ENCODE assay signal across 13 cellular contexts in the genomic region with DNA sequence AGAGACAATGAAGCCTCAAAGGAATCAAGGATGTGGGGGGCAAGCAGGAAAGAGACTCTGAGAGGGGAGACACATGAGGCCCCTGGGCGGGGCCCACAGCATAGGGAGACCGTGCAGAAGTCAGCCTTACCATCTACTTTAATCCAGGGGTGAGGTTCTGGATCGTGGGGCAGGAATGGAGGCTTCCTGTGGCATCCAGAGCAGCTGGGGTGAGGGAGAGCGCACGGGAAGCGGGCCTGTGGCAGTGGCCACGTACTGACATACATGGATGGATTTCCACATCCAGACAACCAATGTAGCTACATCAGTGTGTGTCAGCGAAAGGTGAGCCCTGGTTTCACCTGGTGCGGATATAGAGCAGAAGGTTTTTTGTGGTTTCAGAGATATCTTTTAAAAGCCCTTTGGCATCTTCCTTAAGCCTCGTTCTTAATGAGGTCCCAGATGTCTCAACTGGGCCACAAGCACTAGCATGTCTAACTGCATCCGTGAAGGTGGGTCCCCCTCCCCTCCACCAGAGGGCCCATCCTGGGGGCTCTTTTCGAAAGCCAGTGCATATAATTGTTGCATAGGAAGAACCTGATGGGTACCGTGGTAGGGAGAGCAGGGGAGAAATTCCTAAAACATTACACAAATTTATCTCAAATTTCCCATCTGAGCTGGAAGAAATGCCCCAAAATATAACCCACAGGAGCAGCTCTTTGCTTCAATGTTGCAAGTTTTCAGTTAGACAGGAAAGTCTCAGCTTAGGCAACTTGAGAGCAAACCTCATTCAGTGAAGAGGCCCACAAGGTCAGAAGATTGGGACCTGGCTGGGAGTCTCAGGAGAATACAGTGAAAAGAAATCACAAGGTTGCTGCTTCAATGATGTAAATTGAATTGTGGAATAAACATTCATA.
DNase-seq lines count a peak whose midpoint lies in the region; ATAC-seq, FAIRE-seq and TF ChIP-seq lines count a peak whose summit lies in the region.
"Had no signal": no experiment of that assay in that cellular context is flagged by ENCODE, and none has a peak within 500 bp of the region (broad histone marks: within the 10 kb centered on the region; RNA-seq: fewer than 3 reads in every experiment).

No MANE protein-coding gene starts in this region.

- intact Hi-C loops in K562 (cut with micrococcal nuclease) (no loop called here), dorsolateral prefrontal cortex (cut with DNase I) (no loop called here), upper lobe of right lung (cut with DNase I) (no loop called here)

- TF ChIP-seq CTCF in GM13977 (IDR thresholded peaks at IDR 0.05; ENCODE audit: extremely low read depth, insufficient read depth, missing control alignments) (no peak), K562 (IDR thresholded peaks at IDR 0.05 in 2 of 3, conservative IDR thresholded peaks at IDR 0.05 in 1 of 3; ENCODE audit: insufficient read depth in 2 of 3, low read depth in 1 of 3, low read length in 3 of 3) (peak in 2 of 3 experiments; percentile 18 to 22; a peak in 1 of 6 replicates), dorsolateral prefrontal cortex (IDR thresholded peaks at IDR 0.05 in 54 of 56, conservative IDR thresholded peaks at IDR 0.05 in 2 of 56; ENCODE audit: low read depth in 1 of 56, partially characterized antibody in 56 of 56) (no peak), upper lobe of right lung (IDR thresholded peaks at IDR 0.05) (no peak)

- POLR2A ChIA-PET in K562 (lab: Yijun Ruan, JAX): no interaction called here
- POLR2A ChIA-PET in CD8-positive, alpha-beta memory T cell (lab: Charles Lee): no interaction called here

- peaks cover 4 to 26% of the 10 kb centered on the region in 2 donors for H3K27me3 Mint-ChIP-seq in CD8-positive, alpha-beta memory T cell

- no peak for FAIRE-seq in K562 (lab: Jason Lieb, UNC)
- FAIRE-seq: astrocyte had no signal

- WGBS in K562 (ENCODE audit: insufficient coverage, low coverage, missing lambda C conversion rate): 2% methylated on average over 13 of the region's 13 CpGs

- H3K36me3 Mint-ChIP-seq in CD8-positive, alpha-beta memory T cell: no peaks in the 10 kb centered on the region
- H3K36me3 Mint-ChIP-seq: mesothelial cell of epicardium had no signal

- H3K4me3 ChIP-seq in K562: no peak overlapping the region
- H3K4me3 ChIP-seq in dorsolateral prefrontal cortex: no peak overlapping the region
- H3K4me3 ChIP-seq in CD8-positive, alpha-beta memory T cell (ENCODE audit: low read length): no peak overlapping the region
- H3K4me3 ChIP-seq in upper lobe of right lung: no peak overlapping the region

- TF ChIP-seq POLR2A in K562 (conservative IDR thresholded peaks at IDR 0.05): no peak

- no peaks in the 10 kb centered on the region for H3K79me2 ChIP-seq in K562 (ENCODE audit: control insufficient read depth, insufficient read depth, low read length)

- H3K27ac ChIP-seq in K562 (ENCODE audit: extremely low read depth, low read depth, low read length) (no peak overlapping the region), dorsolateral prefrontal cortex (no peak overlapping the region), upper lobe of right lung (no peak overlapping the region)
- no peak overlapping the region for H3K27ac ChIP-seq in CD8-positive, alpha-beta memory T cell (ENCODE audit: low read depth, low read length)
- H3K27ac ChIP-seq: RWPE1 had no signal

- DNase-seq in GM13977 (ENCODE audit: low spot score) (peak; percentile 26), K562 (ENCODE audit: extremely low read depth in 1 of 4, low spot score in 3 of 4) (peak in 1 of 4 experiments; percentile 20), dorsolateral prefrontal cortex (no peak), SHP77 treated with DMSO at 0.1 percent for 48 hours (lab: John Stamatoyannopoulos, UW) (no peak), upper lobe of right lung (no peak)
- no peak for DNase-seq in CD8-positive, alpha-beta memory T cell
- DNase-seq: hippocampal formation, retina had no signal

- no peak overlapping the region for H3K4me2 ChIP-seq in K562 (ENCODE audit: insufficient read depth, low read length)

- in situ Hi-C loops in GM13977 (cut with MboI; ENCODE audit: low pct_unique_long_range_greater_than_20kb, low sequenced_read_pairs, unreplicated experiment): no loop called here
- in situ Hi-C loops in K562 (cut with MboI): no loop called here

- CTCF ChIA-PET in K562 (lab: Yijun Ruan, JAX; ENCODE audit: low intra/inter-chr PET ratio): no interaction called here
- CTCF ChIA-PET in CD8-positive, alpha-beta memory T cell (lab: Charles Lee): no interaction called here

- BruUV-seq in K562 (replicated peaks; lab: Mats Ljungman, UMichigan): no TSS peak

- H3K9me3 ChIP-seq in K562 (replicated peaks; ENCODE audit: control insufficient read depth, insufficient read depth, low read depth, low read length): no peaks in the 10 kb centered on the region
- no peaks in the 10 kb centered on the region for H3K9me3 ChIP-seq in CD8-positive, alpha-beta memory T cell (ENCODE audit: low read length)
- H3K9me3 ChIP-seq in upper lobe of right lung: no peaks in the 10 kb centered on the region

- no peak for TF ChIP-seq EP300 in K562 (IDR thresholded peaks at IDR 0.05; ENCODE audit: low read length)

- no peak overlapping the region for H3K9ac ChIP-seq in K562 (ENCODE audit: insufficient read depth in 1 of 2, low read depth in 2 of 2, low read length in 2 of 2)

- H3K36me3 ChIP-seq in K562 (ENCODE audit: control insufficient read depth, insufficient read depth, low read length): no peaks in the 10 kb centered on the region
- H3K36me3 ChIP-seq in CD8-positive, alpha-beta memory T cell (ENCODE audit: insufficient read depth, low read length): no peaks in the 10 kb centered on the region
- H3K36me3 ChIP-seq in upper lobe of right lung: no peaks in the 10 kb centered on the region

- ATAC-seq in GM21360 (IDR thresholded peaks at IDR 0.05; ENCODE audit: unreplicated experiment) (peak; percentile 29), HG02885 (IDR thresholded peaks at IDR 0.05; ENCODE audit: poor library complexity, unreplicated experiment) (peak; percentile 37), K562 (peak; percentile 17; the same call in 1 of the 3 replicates), upper lobe of right lung (no peak)

- H3K27ac Mint-ChIP-seq in CD8-positive, alpha-beta memory T cell: no peak overlapping the region
- H3K27ac Mint-ChIP-seq: mesothelial cell of epicardium had no signal

- peaks cover 16 to 47% of the 10 kb centered on the region in 2 experiments; a peak in 4 of 5 replicates for H3K27me3 ChIP-seq in K562 (ENCODE audit: control insufficient read depth in 2 of 2, insufficient read depth in 2 of 2, low read length in 2 of 2)
- peaks cover 0 to 9% (median 0%) of the 10 kb centered on the region in 45 donors for H3K27me3 ChIP-seq in dorsolateral prefrontal cortex
- H3K27me3 ChIP-seq in CD8-positive, alpha-beta memory T cell (ENCODE audit: insufficient read depth, low read length, poor library complexity, severe bottlenecking): no peaks in the 10 kb centered on the region
- no peaks in the 10 kb centered on the region for H3K27me3 ChIP-seq in upper lobe of right lung

- no peaks in the 10 kb centered on the region for H4K20me1 ChIP-seq in K562 (replicated peaks; ENCODE audit: control insufficient read depth, insufficient read depth, low read length)

- H2AFZ ChIP-seq in K562 (ENCODE audit: low read depth, low read length): no peak overlapping the region

- no peak overlapping the region for H3K4me3 Mint-ChIP-seq in CD8-positive, alpha-beta memory T cell
- H3K4me3 Mint-ChIP-seq: mesothelial cell of epicardium had no signal

- H3K9me3 Mint-ChIP-seq in CD8-positive, alpha-beta memory T cell: no peaks in the 10 kb centered on the region
- H3K9me3 Mint-ChIP-seq: mesothelial cell of epicardium had no signal

- TF ChIP-seq RAD21 in K562 (CRISPR knock-in tag; conservative IDR thresholded peaks at IDR 0.05 in 1 of 2, IDR thresholded peaks at IDR 0.05 in 1 of 2): no peak

- H3K4me1 ChIP-seq in K562 (replicated peaks in 1 of 2; ENCODE audit: control insufficient read depth in 2 of 2, insufficient read depth in 2 of 2, low read length in 2 of 2): peaks cover 0 to 6% of the 10 kb centered on the region in 2 experiments; a peak in 2 of 5 replicates
- H3K4me1 ChIP-seq in CD8-positive, alpha-beta memory T cell (ENCODE audit: insufficient read depth, low read length): no peaks in the 10 kb centered on the region
- no peaks in the 10 kb centered on the region for H3K4me1 ChIP-seq in upper lobe of right lung

- no peaks in the 10 kb centered on the region for H3K9me1 ChIP-seq in K562 (ENCODE audit: control insufficient read depth, insufficient read depth, low read length)

- H3K4me1 Mint-ChIP-seq in CD8-positive, alpha-beta memory T cell: no peaks in the 10 kb centered on the region

TF ChIP-seq in K562, 482 proteins besides CTCF, POLR2A, EP300 and RAD21 (continues in another document):
- TF ChIP-seq ZZZ3 (IDR thresholded peaks at IDR 0.05) (no peak), CEBPG (CRISPR knock-in tag; IDR thresholded peaks at IDR 0.05) (no peak), CEBPG (tag; conservative IDR thresholded peaks at IDR 0.05 in 1 of 2, IDR thresholded peaks at IDR 0.05 in 1 of 2) (no peak), TEAD2 (tag; IDR thresholded peaks at IDR 0.05) (no peak)
- TF ChIP-seq, protein P1, sequence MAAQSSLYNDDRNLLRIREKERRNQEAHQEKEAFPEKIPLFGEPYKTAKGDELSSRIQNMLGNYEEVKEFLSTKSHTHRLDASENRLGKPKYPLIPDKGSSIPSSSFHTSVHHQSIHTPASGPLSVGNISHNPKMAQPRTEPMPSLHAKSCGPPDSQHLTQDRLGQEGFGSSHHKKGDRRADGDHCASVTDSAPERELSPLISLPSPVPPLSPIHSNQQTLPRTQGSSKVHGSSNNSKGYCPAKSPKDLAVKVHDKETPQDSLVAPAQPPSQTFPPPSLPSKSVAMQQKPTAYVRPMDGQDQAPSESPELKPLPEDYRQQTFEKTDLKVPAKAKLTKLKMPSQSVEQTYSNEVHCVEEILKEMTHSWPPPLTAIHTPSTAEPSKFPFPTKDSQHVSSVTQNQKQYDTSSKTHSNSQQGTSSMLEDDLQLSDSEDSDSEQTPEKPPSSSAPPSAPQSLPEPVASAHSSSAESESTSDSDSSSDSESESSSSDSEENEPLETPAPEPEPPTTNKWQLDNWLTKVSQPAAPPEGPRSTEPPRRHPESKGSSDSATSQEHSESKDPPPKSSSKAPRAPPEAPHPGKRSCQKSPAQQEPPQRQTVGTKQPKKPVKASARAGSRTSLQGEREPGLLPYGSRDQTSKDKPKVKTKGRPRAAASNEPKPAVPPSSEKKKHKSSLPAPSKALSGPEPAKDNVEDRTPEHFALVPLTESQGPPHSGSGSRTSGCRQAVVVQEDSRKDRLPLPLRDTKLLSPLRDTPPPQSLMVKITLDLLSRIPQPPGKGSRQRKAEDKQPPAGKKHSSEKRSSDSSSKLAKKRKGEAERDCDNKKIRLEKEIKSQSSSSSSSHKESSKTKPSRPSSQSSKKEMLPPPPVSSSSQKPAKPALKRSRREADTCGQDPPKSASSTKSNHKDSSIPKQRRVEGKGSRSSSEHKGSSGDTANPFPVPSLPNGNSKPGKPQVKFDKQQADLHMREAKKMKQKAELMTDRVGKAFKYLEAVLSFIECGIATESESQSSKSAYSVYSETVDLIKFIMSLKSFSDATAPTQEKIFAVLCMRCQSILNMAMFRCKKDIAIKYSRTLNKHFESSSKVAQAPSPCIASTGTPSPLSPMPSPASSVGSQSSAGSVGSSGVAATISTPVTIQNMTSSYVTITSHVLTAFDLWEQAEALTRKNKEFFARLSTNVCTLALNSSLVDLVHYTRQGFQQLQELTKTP (IDR thresholded peaks at IDR 0.05; ENCODE audit: low read depth in 1 of 2, partially characterized antibody in 2 of 2): no peak

Comparison
In these comparisons a context has a peak if more than half of its experiments do, and no peak if none do; other contexts are left out.
1. CTCF ChIP-seq: peak in K562 (2 of 3); none in GM13977 (single experiment), dorsolateral prefrontal cortex (0 of 56) and upper lobe of right lung (single experiment).